Comparison of ENCODE assay signal across 8 cellular contexts in genomic region chr2:85324639-85325465, GRCh38. TPM values are rescaled to one million over a fixed set of nuclear protein-coding genes. Genes with fewer than 3 reads are reported as not detected.
DNase-seq lines count a peak whose midpoint lies in the region; FAIRE-seq and TF ChIP-seq lines count a peak whose summit lies in the region.

No MANE protein-coding gene starts in this region.

- DNase-seq in GM12864 (ENCODE audit: low read depth): no peak
- peak; percentile 81 for DNase-seq in RCC 7860 (ENCODE audit: low spot score)
- DNase-seq in esophagus muscularis mucosa (ENCODE audit: extremely low spot score): no peak
- no peak for DNase-seq in retinal pigment epithelial cell (ENCODE audit: low read depth)
- no peak for DNase-seq in stimulated activated CD4-positive, alpha-beta T cell treated with anti-CD3 and anti-CD28 coated beads, Interleukin-1b, Interleukin-23, amount 100 ng/mL, for 48 hours
- DNase-seq in NCI-H524 (lab: John Stamatoyannopoulos, UW): no peak
- DNase-seq in NCI-H1048 (lab: John Stamatoyannopoulos, UW): no peak
- DNase-seq in NCI-H2227 (lab: John Stamatoyannopoulos, UW; ENCODE audit: unreplicated experiment): no peak

- intact Hi-C loops in esophagus muscularis mucosa (cut with DNase I): no loop called here

- no peaks in the 10 kb centered on the region for H3K27me3 ChIP-seq in esophagus muscularis mucosa

- peak; percentile 89 for FAIRE-seq in RCC 7860 (lab: Jason Lieb, UNC)

- H3K27ac ChIP-seq in esophagus muscularis mucosa (replicated peaks in 1 of 4): peak overlapping the region in 1 of 4 donors; percentile 12

- H3K9me3 ChIP-seq in esophagus muscularis mucosa: no peaks in the 10 kb centered on the region

- TF ChIP-seq CTCF in GM12864 (IDR thresholded peaks at IDR 0.05; ENCODE audit: low read depth, low read length, missing control alignments): no peak
- TF ChIP-seq CTCF in esophagus muscularis mucosa (IDR thresholded peaks at IDR 0.05): no peak
- TF ChIP-seq CTCF in retinal pigment epithelial cell (conservative IDR thresholded peaks at IDR 0.05; ENCODE audit: low read depth, low read length): no peak

- 58% methylated on average over 10 of the region's 10 CpGs for WGBS in esophagus muscularis mucosa

- peaks cover 35 to 57% (median 41%) of the 10 kb centered on the region in 4 donors for H3K36me3 ChIP-seq in esophagus muscularis mucosa

- peak overlapping the region; percentile 90 for H3K4me3 ChIP-seq in GM12864 (ENCODE audit: low read depth, low read length)
- H3K4me3 ChIP-seq in esophagus muscularis mucosa: peak overlapping the region; percentile 80 to 92 (median 85)
- H3K4me3 ChIP-seq in retinal pigment epithelial cell (ENCODE audit: low read length): peak overlapping the region; percentile 88

- no peak for TF ChIP-seq POLR2A in esophagus muscularis mucosa (IDR thresholded peaks at IDR 0.05; ENCODE audit: low read depth)

- no peak for TF ChIP-seq EP300 in esophagus muscularis mucosa (IDR thresholded peaks at IDR 0.05)

- H3K4me1 ChIP-seq in esophagus muscularis mucosa: peaks cover 47 to 80% (median 77%) of the 10 kb centered on the region in 4 donors

RNA-seq across cellular contexts. Expression of gene TGOLN2, which starts 2.9 kb away (rescaled TPM):
- total RNA-seq in esophagus muscularis mucosa: 100 to 1,000 TPM; 101 to 148 (median 136) TPM

RNA-seq across cellular contexts. Expression of gene RETSAT, which starts 29.5 kb away (rescaled TPM):
- total RNA-seq in esophagus muscularis mucosa: 10 to 100 TPM; 34.3 to 63.7 (median 45.7) TPM

RNA-seq across cellular contexts. Expression of gene ELMOD3, which starts 29.7 kb away (rescaled TPM):
- 10 to 100 TPM; 17.4 to 21.5 (median 18.3) TPM for total RNA-seq in esophagus muscularis mucosa
